ENCODE assay signal across 24 cellular contexts in genomic region chr2:108574332-108574731, GRCh38. TPM values are rescaled to one million over a fixed set of nuclear protein-coding genes. Genes with fewer than 3 reads are reported as not detected.
DNase-seq lines count a peak whose midpoint lies in the region; ATAC-seq, FAIRE-seq and TF ChIP-seq lines count a peak whose summit lies in the region.
"Had no signal": no experiment of that assay in that cellular context is flagged by ENCODE, and none has a peak within 500 bp of the region (broad histone marks: within the 10 kb centered on the region; RNA-seq: fewer than 3 reads in every experiment).

No MANE protein-coding gene starts in this region.

- CTCF ChIA-PET in A549 (lab: Yijun Ruan, JAX): interaction anchor here (1.0 to 6.3 kb wide), 7 partner anchors 10 to 68 kb away, joined by 3 to 44 read pairs (median 6); no protein-coding TSS in a partner anchor

- H3K36me3 ChIP-seq in OCI-LY3 (replicated peaks; ENCODE audit: low read depth, low read length) (no peaks in the 10 kb centered on the region), neural progenitor cell (no peaks in the 10 kb centered on the region), colonic mucosa (no peaks in the 10 kb centered on the region)
- H3K36me3 ChIP-seq: Peyer's patch had no signal

- ATAC-seq in A549: no peak
- ATAC-seq: HCT116 had no signal

- H3K4me1 Mint-ChIP-seq in chondrocyte (ENCODE audit: low read depth) (peaks cover 87% of the 10 kb centered on the region), neural progenitor cell (peaks cover 38% of the 10 kb centered on the region)

- no peak for TF ChIP-seq EP300 in A549 (IDR thresholded peaks at IDR 0.05)

- intact Hi-C loops in colonic mucosa (cut with DNase I): no loop called here

- no peaks in the 10 kb centered on the region for H3K9me3 Mint-ChIP-seq in chondrocyte (ENCODE audit: low read depth)
- H3K9me3 Mint-ChIP-seq in neural progenitor cell: no peaks in the 10 kb centered on the region
- H3K9me3 Mint-ChIP-seq: CD8-positive, alpha-beta memory T cell had no signal

- H3K27me3 ChIP-seq in OCI-LY3 (ENCODE audit: low read depth, low read length) (no peaks in the 10 kb centered on the region), neural progenitor cell (no peaks in the 10 kb centered on the region), colonic mucosa (no peaks in the 10 kb centered on the region)
- H3K27me3 ChIP-seq: BLaER1 treated with 17β-estradiol and CSF1 and Interleukin-3, amounts not matched to agents 10 nM and 100 nM; Peyer's patch had no signal

- no peak for TF ChIP-seq CTCF in A549 (IDR thresholded peaks at IDR 0.05)
- TF ChIP-seq CTCF in OCI-LY3 (IDR thresholded peaks at IDR 0.05; ENCODE audit: low read depth, low read length): no peak
- TF ChIP-seq CTCF in chondrocyte (IDR thresholded peaks at IDR 0.05): no peak
- no peak for TF ChIP-seq CTCF in neural progenitor cell (IDR thresholded peaks at IDR 0.05)
- no peak for TF ChIP-seq CTCF in colonic mucosa (IDR thresholded peaks at IDR 0.05)

- H3K4me3 ChIP-seq in A549 (no peak overlapping the region), OCI-LY3 (ENCODE audit: low read length) (peak overlapping the region; percentile 66), neural progenitor cell (no peak overlapping the region), colonic mucosa (no peak overlapping the region)
- H3K4me3 ChIP-seq: BLaER1 treated with 17β-estradiol and CSF1 and Interleukin-3, amounts not matched to agents 10 nM and 100 nM; Peyer's patch; SK-N-MC had no signal

- H3K9ac ChIP-seq in OCI-LY3 (ENCODE audit: low read length) (peak overlapping the region; percentile 27; the same call in 1 of the 2 replicates), neural progenitor cell (no peak overlapping the region), colonic mucosa (ENCODE audit: low read depth in 2 of 2, low read length in 2 of 2) (no peak overlapping the region)
- H3K9ac ChIP-seq: BLaER1 treated with 17β-estradiol and CSF1 and Interleukin-3, amounts not matched to agents 10 nM and 100 nM had no signal

- peaks cover 98% of the 10 kb centered on the region for H3K4me1 ChIP-seq in A549
- peaks cover 42% of the 10 kb centered on the region for H3K4me1 ChIP-seq in OCI-LY3 (ENCODE audit: low read length)
- peaks cover 25% of the 10 kb centered on the region for H3K4me1 ChIP-seq in neural progenitor cell
- no peaks in the 10 kb centered on the region for H3K4me1 ChIP-seq in colonic mucosa

- no peak overlapping the region for H2AFZ ChIP-seq in OCI-LY3 (ENCODE audit: low read depth, low read length)
- H2AFZ ChIP-seq in neural progenitor cell (replicated peaks): no peak overlapping the region

- H3K27ac ChIP-seq in A549 (peak overlapping the region; percentile 76 to 82), OCI-LY3 (ENCODE audit: low read length) (peak overlapping the region; percentile 89), neural progenitor cell (no peak overlapping the region), colonic mucosa (no peak overlapping the region)
- H3K27ac ChIP-seq: BLaER1 treated with 17β-estradiol and CSF1 and Interleukin-3, amounts not matched to agents 10 nM and 100 nM; HL-60; Peyer's patch; SK-N-MC had no signal

- peaks cover 5% of the 10 kb centered on the region for H3F3A ChIP-seq in neural progenitor cell (ENCODE audit: low read depth)

- no peak overlapping the region for H3K4me3 Mint-ChIP-seq in chondrocyte (ENCODE audit: unreplicated experiment)
- no peak overlapping the region for H3K4me3 Mint-ChIP-seq in neural progenitor cell
- H3K4me3 Mint-ChIP-seq: CD8-positive, alpha-beta memory T cell had no signal

- FAIRE-seq in A549 (lab: Jason Lieb, UNC) (no peak), GM12892 (lab: Jason Lieb, UNC) (no peak)
- FAIRE-seq: A204.1, D721Med, HTR-8/SVneo had no signal

- H3K4me2 ChIP-seq in A549 (peak overlapping the region; percentile 68), OCI-LY3 (ENCODE audit: low read length) (peak overlapping the region; percentile 85), neural progenitor cell (peak overlapping the region; percentile 30)
- H3K4me2 ChIP-seq: BLaER1 treated with 17β-estradiol and CSF1 and Interleukin-3, amounts not matched to agents 10 nM and 100 nM had no signal

- 51% methylated on average over 2 of the region's 2 CpGs for WGBS in A549 (ENCODE audit: missing lambda C conversion rate)

- H3K27me3 Mint-ChIP-seq in chondrocyte (ENCODE audit: low read depth) (no peaks in the 10 kb centered on the region), neural progenitor cell (ENCODE audit: insufficient read depth, low read depth) (no peaks in the 10 kb centered on the region)
- H3K27me3 Mint-ChIP-seq: CD8-positive, alpha-beta memory T cell had no signal

- POLR2A ChIA-PET in A549 (lab: Yijun Ruan, JAX): interaction anchor here (1.8 to 2.1 kb wide), 2 partner anchors 40 to 126 kb away, joined by 6 to 30 read pairs; partner anchors contain the start of genes GCC2 and LIMS1

- H3K27ac Mint-ChIP-seq in chondrocyte (ENCODE audit: unreplicated experiment): peak overlapping the region; percentile 95
- H3K27ac Mint-ChIP-seq in neural progenitor cell: peak overlapping the region; percentile 19

- H3K9me3 ChIP-seq in A549 (no peaks in the 10 kb centered on the region), OCI-LY3 (ENCODE audit: insufficient read depth, low read length) (no peaks in the 10 kb centered on the region), neural progenitor cell (ENCODE audit: low read depth) (no peaks in the 10 kb centered on the region), colonic mucosa (no peaks in the 10 kb centered on the region)
- H3K9me3 ChIP-seq: BLaER1 treated with 17β-estradiol and CSF1 and Interleukin-3, amounts not matched to agents 10 nM and 100 nM; Peyer's patch had no signal

- peaks cover 97% of the 10 kb centered on the region for H3K79me2 ChIP-seq in OCI-LY3 (ENCODE audit: low read length)
- H3K79me2 ChIP-seq in neural progenitor cell (ENCODE audit: low read depth): peaks cover 23% of the 10 kb centered on the region

- TF ChIP-seq POLR2A in A549 (IDR thresholded peaks at IDR 0.05; ENCODE audit: low read length) (no peak), GM12892 (IDR thresholded peaks at IDR 0.05; ENCODE audit: low read depth, low read length) (no peak)

- DNase-seq in A549 (ENCODE audit: low read depth in 1 of 2, low spot score in 1 of 2): no peak
- no peak for DNase-seq in chondrocyte (ENCODE audit: low spot score)
- DNase-seq in neural progenitor cell (ENCODE audit: low spot score): no peak
- DNase-seq in colonic mucosa: no peak
- no peak for DNase-seq in GM12892 (ENCODE audit: insufficient read length)
- no peak for DNase-seq in NK-92 (lab: John Stamatoyannopoulos, UW; ENCODE audit: unreplicated experiment)
- DNase-seq in NCI-H82 treated with DMSO at 0.1 percent for 48 hours (lab: John Stamatoyannopoulos, UW; ENCODE audit: unreplicated experiment): no peak
- DNase-seq: CD8-positive, alpha-beta memory T cell; DMS79; MV-4-11; NCI-H1417; NCI-H1930; NCI-H2171; NCI-H774; Peyer's patch; Right ventricle myocardium superior had no signal

- no peak for TF ChIP-seq RAD21 in A549 (conservative IDR thresholded peaks at IDR 0.05 in 1 of 2, IDR thresholded peaks at IDR 0.05 in 1 of 2)

- no peaks in the 10 kb centered on the region for H4K20me1 ChIP-seq in OCI-LY3 (ENCODE audit: insufficient read depth, low read length)
- H4K20me1 ChIP-seq in neural progenitor cell (ENCODE audit: low read depth): no peaks in the 10 kb centered on the region

- H3K36me3 Mint-ChIP-seq in chondrocyte (ENCODE audit: low read depth) (no peaks in the 10 kb centered on the region), neural progenitor cell (no peaks in the 10 kb centered on the region)
- H3K36me3 Mint-ChIP-seq: CD8-positive, alpha-beta memory T cell had no signal

TF ChIP-seq in A549, 52 proteins besides CTCF, POLR2A, EP300 and RAD21:
- no peak for TF ChIP-seq MYC (IDR thresholded peaks at IDR 0.05; ENCODE audit: borderline replicate concordance, low read length)
- TF ChIP-seq ELK1 (IDR thresholded peaks at IDR 0.05; ENCODE audit: low read depth, low read length): no peak
- TF ChIP-seq, protein P1, sequence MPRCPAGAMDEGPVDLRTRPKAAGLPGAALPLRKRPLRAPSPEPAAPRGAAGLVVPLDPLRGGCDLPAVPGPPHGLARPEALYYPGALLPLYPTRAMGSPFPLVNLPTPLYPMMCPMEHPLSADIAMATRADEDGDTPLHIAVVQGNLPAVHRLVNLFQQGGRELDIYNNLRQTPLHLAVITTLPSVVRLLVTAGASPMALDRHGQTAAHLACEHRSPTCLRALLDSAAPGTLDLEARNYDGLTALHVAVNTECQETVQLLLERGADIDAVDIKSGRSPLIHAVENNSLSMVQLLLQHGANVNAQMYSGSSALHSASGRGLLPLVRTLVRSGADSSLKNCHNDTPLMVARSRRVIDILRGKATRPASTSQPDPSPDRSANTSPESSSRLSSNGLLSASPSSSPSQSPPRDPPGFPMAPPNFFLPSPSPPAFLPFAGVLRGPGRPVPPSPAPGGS (IDR thresholded peaks at IDR 0.05): no peak
- no peak for TF ChIP-seq NR3C1 (IDR thresholded peaks at IDR 0.05)

RNA-seq across cellular contexts. Expression of gene LIMS1, which starts 40.1 kb away (rescaled TPM):
- 92.0 and 94.1 TPM in 2 replicates for polyA plus RNA-seq in A549 (2011; rRNA removed)
- polyA plus RNA-seq in A549 (2012; cell fraction: cytosol; rRNA removed): 54.9 and 75.4 TPM in 2 replicates
- polyA plus RNA-seq in A549 (2012; cell fraction: nucleus; rRNA removed): 24.6 and 27.2 TPM in 2 replicates
- polyA plus RNA-seq in A549 (2017; fragmentation: RNase III; extraction: RNeasy Plus Mini Kit Qiagen cat#74134 plus additional on column Dnase treatment): 37.5 to 42.5 TPM (median 40.0 TPM) in 3 replicates
- 108 and 111 TPM in 2 replicates for polyA minus RNA-seq in A549 (2011; rRNA and poly(A)+ RNA removed)
- total RNA-seq in chondrocyte: 101 to 148 TPM (median 145 TPM) in 3 replicates
- total RNA-seq in neural progenitor cell (ENCODE audit: low replicate concordance): 19.4 and 30.8 TPM in 2 replicates
- 10 to 100 TPM; 34.1 to 50.3 TPM for total RNA-seq in colonic mucosa
- 23.2 TPM for polyA plus RNA-seq in GM12892 (2012; ENCODE audit: missing spikeins)

Comparison
In these comparisons a context has a peak if more than half of its experiments do, and no peak if none do; other contexts are left out.
1. H3K27ac ChIP-seq: peak in A549 (2 of 2) and OCI-LY3 (single experiment); none in neural progenitor cell (single experiment) and colonic mucosa (single experiment).
2. H3K4me2 ChIP-seq: peak in every context shown above with its lines; median percentile 85 in OCI-LY3; 68 in A549; 30 in neural progenitor cell.